Comparison of ENCODE assay signal across 1 cellular context in the genomic region with DNA sequence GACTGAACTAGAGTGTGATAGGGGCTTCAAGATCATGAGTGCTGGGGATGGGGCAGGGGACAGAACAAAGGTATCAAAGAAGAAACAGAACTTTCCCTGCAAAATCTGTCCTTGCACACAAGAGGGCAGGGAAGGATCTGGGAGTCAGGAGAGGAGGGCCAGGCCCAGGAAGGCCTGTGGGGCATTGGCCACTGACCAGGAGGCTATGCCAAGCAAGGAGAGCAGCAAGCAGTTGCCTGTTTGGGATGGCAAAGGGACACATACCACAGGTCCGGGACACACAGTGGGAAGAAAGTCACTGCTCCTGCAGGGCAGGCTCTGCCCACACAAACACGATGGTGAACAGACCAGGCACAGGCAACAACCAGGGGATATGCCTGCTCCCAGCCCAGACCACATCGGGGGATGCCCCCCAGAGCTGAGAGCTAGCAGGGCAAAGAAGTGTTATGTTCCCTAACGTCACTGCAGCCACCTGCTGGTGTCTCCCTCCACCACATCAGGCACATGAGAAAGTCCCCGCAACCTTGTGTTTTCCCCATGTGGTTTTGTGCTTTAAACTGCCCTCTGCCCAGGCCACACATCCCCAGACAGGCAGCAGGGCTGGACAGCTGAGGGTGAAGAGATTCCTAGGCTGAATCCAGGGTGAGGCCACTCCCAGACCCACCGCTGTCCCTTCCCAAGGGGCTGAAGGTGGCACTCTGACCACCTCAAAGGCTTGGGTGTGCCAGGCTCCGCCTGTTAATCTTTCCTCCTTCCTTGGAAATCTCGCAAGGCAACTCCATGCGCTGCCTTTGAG.
A peak's percentile ranks its signal among the peaks of the same experiment; 100 is the strongest.
TF ChIP-seq lines count a peak whose summit lies in the region.

No MANE protein-coding gene starts in this region.

TF ChIP-seq in GM12878, 131 proteins besides CTCF, POLR2A, EP300 and RAD21 (continued from another document and continues in another):
- TF ChIP-seq, protein P1, sequence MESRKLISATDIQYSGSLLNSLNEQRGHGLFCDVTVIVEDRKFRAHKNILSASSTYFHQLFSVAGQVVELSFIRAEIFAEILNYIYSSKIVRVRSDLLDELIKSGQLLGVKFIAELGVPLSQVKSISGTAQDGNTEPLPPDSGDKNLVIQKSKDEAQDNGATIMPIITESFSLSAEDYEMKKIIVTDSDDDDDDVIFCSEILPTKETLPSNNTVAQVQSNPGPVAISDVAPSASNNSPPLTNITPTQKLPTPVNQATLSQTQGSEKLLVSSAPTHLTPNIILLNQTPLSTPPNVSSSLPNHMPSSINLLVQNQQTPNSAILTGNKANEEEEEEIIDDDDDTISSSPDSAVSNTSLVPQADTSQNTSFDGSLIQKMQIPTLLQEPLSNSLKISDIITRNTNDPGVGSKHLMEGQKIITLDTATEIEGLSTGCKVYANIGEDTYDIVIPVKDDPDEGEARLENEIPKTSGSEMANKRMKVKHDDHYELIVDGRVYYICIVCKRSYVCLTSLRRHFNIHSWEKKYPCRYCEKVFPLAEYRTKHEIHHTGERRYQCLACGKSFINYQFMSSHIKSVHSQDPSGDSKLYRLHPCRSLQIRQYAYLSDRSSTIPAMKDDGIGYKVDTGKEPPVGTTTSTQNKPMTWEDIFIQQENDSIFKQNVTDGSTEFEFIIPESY (IDR thresholded peaks at IDR 0.05), result no peak
- TF ChIP-seq, protein P2, sequence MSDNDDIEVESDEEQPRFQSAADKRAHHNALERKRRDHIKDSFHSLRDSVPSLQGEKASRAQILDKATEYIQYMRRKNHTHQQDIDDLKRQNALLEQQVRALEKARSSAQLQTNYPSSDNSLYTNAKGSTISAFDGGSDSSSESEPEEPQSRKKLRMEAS (IDR thresholded peaks at IDR 0.05; ENCODE audit: low read depth, low read length), result peak; percentile 63; the same call in 1 of the 2 replicates
- no peak for TF ChIP-seq CBX3 (IDR thresholded peaks at IDR 0.05; ENCODE audit: borderline replicate concordance, low read depth)
- no peak for TF ChIP-seq HDAC2 (IDR thresholded peaks at IDR 0.05)
- peak; percentile 88; the same call in 1 of the 2 replicates for TF ChIP-seq ZNF207 (IDR thresholded peaks at IDR 0.05; ENCODE audit: borderline replicate concordance)
- no peak for TF ChIP-seq MEF2A (IDR thresholded peaks at IDR 0.05; ENCODE audit: insufficient read depth, low read depth, low read length)
- no peak for TF ChIP-seq SREBF1 (IDR thresholded peaks at IDR 0.05; ENCODE audit: low read length)
- TF ChIP-seq PAX5 (IDR thresholded peaks at IDR 0.05; ENCODE audit: borderline replicate concordance, low read depth, low read length), result peak; percentile 97
- TF ChIP-seq ZZZ3 (IDR thresholded peaks at IDR 0.05; ENCODE audit: control insufficient read depth, insufficient read length, low read depth), result no peak
- TF ChIP-seq MTA3 (IDR thresholded peaks at IDR 0.05; ENCODE audit: borderline replicate concordance, low read length), result no peak; the same call in 1 of the 2 replicates
- TF ChIP-seq CEBPB (IDR thresholded peaks at IDR 0.05; ENCODE audit: borderline replicate concordance in 1 of 2, low read depth in 2 of 2, low read length in 2 of 2), result no peak
- TF ChIP-seq TCF12 (IDR thresholded peaks at IDR 0.05; ENCODE audit: low read depth, low read length), result peak; percentile 98
- TF ChIP-seq DPF2 (IDR thresholded peaks at IDR 0.05), result peak; percentile 97
- TF ChIP-seq ETV6 (conservative IDR thresholded peaks at IDR 0.05 in 1 of 2, IDR thresholded peaks at IDR 0.05 in 1 of 2; ENCODE audit: borderline replicate concordance in 1 of 2, low read depth in 1 of 2), result no peak
- TF ChIP-seq, protein P3, sequence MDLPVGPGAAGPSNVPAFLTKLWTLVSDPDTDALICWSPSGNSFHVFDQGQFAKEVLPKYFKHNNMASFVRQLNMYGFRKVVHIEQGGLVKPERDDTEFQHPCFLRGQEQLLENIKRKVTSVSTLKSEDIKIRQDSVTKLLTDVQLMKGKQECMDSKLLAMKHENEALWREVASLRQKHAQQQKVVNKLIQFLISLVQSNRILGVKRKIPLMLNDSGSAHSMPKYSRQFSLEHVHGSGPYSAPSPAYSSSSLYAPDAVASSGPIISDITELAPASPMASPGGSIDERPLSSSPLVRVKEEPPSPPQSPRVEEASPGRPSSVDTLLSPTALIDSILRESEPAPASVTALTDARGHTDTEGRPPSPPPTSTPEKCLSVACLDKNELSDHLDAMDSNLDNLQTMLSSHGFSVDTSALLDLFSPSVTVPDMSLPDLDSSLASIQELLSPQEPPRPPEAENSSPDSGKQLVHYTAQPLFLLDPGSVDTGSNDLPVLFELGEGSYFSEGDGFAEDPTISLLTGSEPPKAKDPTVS (IDR thresholded peaks at IDR 0.05; ENCODE audit: low read depth, low read length), result no peak
- TF ChIP-seq, protein P4, sequence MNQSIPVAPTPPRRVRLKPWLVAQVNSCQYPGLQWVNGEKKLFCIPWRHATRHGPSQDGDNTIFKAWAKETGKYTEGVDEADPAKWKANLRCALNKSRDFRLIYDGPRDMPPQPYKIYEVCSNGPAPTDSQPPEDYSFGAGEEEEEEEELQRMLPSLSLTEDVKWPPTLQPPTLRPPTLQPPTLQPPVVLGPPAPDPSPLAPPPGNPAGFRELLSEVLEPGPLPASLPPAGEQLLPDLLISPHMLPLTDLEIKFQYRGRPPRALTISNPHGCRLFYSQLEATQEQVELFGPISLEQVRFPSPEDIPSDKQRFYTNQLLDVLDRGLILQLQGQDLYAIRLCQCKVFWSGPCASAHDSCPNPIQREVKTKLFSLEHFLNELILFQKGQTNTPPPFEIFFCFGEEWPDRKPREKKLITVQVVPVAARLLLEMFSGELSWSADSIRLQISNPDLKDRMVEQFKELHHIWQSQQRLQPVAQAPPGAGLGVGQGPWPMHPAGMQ (IDR thresholded peaks at IDR 0.05; ENCODE audit: borderline replicate concordance), result no peak; the same call in 1 of the 2 replicates
- TF ChIP-seq BMI1 (IDR thresholded peaks at IDR 0.05; ENCODE audit: borderline replicate concordance), result peak; percentile 80
- TF ChIP-seq EGR1 (IDR thresholded peaks at IDR 0.05; ENCODE audit: borderline replicate concordance in 1 of 2, low read depth in 2 of 2, low read length in 2 of 2), result no peak
- TF ChIP-seq YBX1 (IDR thresholded peaks at IDR 0.05), result no peak
- peak; percentile 99 for TF ChIP-seq RELA (IDR thresholded peaks at IDR 0.05; ENCODE audit: borderline replicate concordance, partially characterized antibody)
- no peak for TF ChIP-seq NRF1 (conservative IDR thresholded peaks at IDR 0.05; ENCODE audit: low read depth, low read length)
- peak; percentile 98 for TF ChIP-seq RUNX3 (IDR thresholded peaks at IDR 0.05; ENCODE audit: low read length)
- TF ChIP-seq MYC (IDR thresholded peaks at IDR 0.05; ENCODE audit: insufficient read depth, insufficient read length, insufficient replicate concordance, low read length, severe bottlenecking), result no peak
- TF ChIP-seq, protein P5, sequence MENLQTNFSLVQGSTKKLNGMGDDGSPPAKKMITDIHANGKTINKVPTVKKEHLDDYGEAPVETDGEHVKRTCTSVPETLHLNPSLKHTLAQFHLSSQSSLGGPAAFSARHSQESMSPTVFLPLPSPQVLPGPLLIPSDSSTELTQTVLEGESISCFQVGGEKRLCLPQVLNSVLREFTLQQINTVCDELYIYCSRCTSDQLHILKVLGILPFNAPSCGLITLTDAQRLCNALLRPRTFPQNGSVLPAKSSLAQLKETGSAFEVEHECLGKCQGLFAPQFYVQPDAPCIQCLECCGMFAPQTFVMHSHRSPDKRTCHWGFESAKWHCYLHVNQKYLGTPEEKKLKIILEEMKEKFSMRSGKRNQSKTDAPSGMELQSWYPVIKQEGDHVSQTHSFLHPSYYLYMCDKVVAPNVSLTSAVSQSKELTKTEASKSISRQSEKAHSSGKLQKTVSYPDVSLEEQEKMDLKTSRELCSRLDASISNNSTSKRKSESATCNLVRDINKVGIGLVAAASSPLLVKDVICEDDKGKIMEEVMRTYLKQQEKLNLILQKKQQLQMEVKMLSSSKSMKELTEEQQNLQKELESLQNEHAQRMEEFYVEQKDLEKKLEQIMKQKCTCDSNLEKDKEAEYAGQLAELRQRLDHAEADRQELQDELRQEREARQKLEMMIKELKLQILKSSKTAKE (IDR thresholded peaks at IDR 0.05; ENCODE audit: low read depth, poor library complexity, severe bottlenecking), result peak; percentile 98
- TF ChIP-seq LARP7 (IDR thresholded peaks at IDR 0.05), result peak; percentile 67; the same call in 1 of the 2 replicates
- peak; percentile 66; the same call in 1 of the 2 replicates for TF ChIP-seq ZBED1 (IDR thresholded peaks at IDR 0.05; ENCODE audit: borderline replicate concordance)
- TF ChIP-seq RAD51 (IDR thresholded peaks at IDR 0.05), result peak; percentile 74; the same call in 1 of the 2 replicates
- no peak for TF ChIP-seq ZNF622 (IDR thresholded peaks at IDR 0.05)
- no peak for TF ChIP-seq ESRRA (IDR thresholded peaks at IDR 0.05; ENCODE audit: low read length)
- TF ChIP-seq, protein P6, sequence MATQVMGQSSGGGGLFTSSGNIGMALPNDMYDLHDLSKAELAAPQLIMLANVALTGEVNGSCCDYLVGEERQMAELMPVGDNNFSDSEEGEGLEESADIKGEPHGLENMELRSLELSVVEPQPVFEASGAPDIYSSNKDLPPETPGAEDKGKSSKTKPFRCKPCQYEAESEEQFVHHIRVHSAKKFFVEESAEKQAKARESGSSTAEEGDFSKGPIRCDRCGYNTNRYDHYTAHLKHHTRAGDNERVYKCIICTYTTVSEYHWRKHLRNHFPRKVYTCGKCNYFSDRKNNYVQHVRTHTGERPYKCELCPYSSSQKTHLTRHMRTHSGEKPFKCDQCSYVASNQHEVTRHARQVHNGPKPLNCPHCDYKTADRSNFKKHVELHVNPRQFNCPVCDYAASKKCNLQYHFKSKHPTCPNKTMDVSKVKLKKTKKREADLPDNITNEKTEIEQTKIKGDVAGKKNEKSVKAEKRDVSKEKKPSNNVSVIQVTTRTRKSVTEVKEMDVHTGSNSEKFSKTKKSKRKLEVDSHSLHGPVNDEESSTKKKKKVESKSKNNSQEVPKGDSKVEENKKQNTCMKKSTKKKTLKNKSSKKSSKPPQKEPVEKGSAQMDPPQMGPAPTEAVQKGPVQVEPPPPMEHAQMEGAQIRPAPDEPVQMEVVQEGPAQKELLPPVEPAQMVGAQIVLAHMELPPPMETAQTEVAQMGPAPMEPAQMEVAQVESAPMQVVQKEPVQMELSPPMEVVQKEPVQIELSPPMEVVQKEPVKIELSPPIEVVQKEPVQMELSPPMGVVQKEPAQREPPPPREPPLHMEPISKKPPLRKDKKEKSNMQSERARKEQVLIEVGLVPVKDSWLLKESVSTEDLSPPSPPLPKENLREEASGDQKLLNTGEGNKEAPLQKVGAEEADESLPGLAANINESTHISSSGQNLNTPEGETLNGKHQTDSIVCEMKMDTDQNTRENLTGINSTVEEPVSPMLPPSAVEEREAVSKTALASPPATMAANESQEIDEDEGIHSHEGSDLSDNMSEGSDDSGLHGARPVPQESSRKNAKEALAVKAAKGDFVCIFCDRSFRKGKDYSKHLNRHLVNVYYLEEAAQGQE (IDR thresholded peaks at IDR 0.05; ENCODE audit: low read depth, low read length), result no peak
- TF ChIP-seq PML (IDR thresholded peaks at IDR 0.05; ENCODE audit: low read length), result no peak
- TF ChIP-seq, protein P7, sequence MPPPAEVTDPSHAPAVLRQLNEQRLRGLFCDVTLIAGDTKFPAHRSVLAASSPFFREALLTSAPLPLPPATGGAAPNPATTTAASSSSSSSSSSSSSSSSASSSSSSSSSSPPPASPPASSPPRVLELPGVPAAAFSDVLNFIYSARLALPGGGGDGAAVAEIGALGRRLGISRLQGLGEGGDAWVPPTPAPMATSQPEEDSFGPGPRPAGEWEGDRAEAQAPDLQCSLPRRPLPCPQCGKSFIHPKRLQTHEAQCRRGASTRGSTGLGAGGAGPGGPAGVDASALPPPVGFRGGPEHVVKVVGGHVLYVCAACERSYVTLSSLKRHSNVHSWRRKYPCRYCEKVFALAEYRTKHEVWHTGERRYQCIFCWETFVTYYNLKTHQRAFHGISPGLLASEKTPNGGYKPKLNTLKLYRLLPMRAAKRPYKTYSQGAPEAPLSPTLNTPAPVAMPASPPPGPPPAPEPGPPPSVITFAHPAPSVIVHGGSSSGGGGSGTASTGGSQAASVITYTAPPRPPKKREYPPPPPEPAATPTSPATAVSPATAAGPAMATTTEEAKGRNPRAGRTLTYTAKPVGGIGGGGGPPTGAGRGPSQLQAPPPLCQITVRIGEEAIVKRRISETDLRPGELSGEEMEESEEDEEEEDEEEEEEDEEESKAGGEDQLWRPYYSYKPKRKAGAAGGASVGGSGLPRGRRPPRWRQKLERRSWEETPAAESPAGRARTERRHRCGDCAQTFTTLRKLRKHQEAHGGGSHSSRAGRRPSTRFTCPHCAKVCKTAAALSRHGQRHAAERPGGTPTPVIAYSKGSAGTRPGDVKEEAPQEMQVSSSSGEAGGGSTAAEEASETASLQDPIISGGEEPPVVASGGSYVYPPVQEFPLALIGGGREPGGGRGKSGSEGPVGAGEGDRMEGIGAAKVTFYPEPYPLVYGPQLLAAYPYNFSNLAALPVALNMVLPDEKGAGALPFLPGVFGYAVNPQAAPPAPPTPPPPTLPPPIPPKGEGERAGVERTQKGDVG (CRISPR knock-in tag; IDR thresholded peaks at IDR 0.05), result no peak
- no peak for TF ChIP-seq POLR2AphosphoS5 (IDR thresholded peaks at IDR 0.05; ENCODE audit: low read length)
- peak; percentile 61; the same call in 1 of the 2 replicates for TF ChIP-seq NFIC (IDR thresholded peaks at IDR 0.05; ENCODE audit: low read depth, low read length)
- TF ChIP-seq RBBP5 (conservative IDR thresholded peaks at IDR 0.05), result no peak
- peak; percentile 94 for TF ChIP-seq TCF3 (IDR thresholded peaks at IDR 0.05; ENCODE audit: borderline replicate concordance, insufficient read depth, low read depth, low read length)
- TF ChIP-seq, protein P8, sequence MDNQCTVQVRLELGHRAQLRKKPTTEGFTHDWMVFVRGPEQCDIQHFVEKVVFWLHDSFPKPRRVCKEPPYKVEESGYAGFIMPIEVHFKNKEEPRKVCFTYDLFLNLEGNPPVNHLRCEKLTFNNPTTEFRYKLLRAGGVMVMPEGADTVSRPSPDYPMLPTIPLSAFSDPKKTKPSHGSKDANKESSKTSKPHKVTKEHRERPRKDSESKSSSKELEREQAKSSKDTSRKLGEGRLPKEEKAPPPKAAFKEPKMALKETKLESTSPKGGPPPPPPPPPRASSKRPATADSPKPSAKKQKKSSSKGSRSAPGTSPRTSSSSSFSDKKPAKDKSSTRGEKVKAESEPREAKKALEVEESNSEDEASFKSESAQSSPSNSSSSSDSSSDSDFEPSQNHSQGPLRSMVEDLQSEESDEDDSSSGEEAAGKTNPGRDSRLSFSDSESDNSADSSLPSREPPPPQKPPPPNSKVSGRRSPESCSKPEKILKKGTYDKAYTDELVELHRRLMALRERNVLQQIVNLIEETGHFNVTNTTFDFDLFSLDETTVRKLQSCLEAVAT (IDR thresholded peaks at IDR 0.05), result peak; percentile 96
- no peak for TF ChIP-seq HDAC6 (IDR thresholded peaks at IDR 0.05; ENCODE audit: unreplicated experiment)
- no peak for TF ChIP-seq NR2C1 (IDR thresholded peaks at IDR 0.05)
- peak; percentile 8; the same call in 1 of the 2 replicates for TF ChIP-seq HCFC1 (IDR thresholded peaks at IDR 0.05; ENCODE audit: low read length)
- peak; percentile 87; the same call in 2 of the 3 replicates for TF ChIP-seq POU2F2 (IDR thresholded peaks at IDR 0.05; ENCODE audit: borderline replicate concordance, low read depth, low read length)
- no peak for TF ChIP-seq EZH2 (IDR thresholded peaks at IDR 0.05; ENCODE audit: borderline replicate concordance, control insufficient read depth, low read depth, low read length)
- TF ChIP-seq YY1 (IDR thresholded peaks at IDR 0.05; ENCODE audit: low read depth, low read length), result peak; percentile 53; the same call in 1 of the 2 replicates
- peak; percentile 79; the same call in 1 of the 2 replicates for TF ChIP-seq MXI1 (IDR thresholded peaks at IDR 0.05; ENCODE audit: low read depth, low read length)
- no peak for TF ChIP-seq GABPA (IDR thresholded peaks at IDR 0.05; ENCODE audit: low read depth)
- TF ChIP-seq GATAD2B (conservative IDR thresholded peaks at IDR 0.05; ENCODE audit: low read depth), result peak; percentile 92; the same call in 1 of the 2 replicates
- no peak for TF ChIP-seq ZNF217 (IDR thresholded peaks at IDR 0.05)
